Comparison of ENCODE assay signal across 24 cellular contexts in genomic region chrX:136659174-136659573, GRCh38. TPM values are rescaled to one million over a fixed set of nuclear protein-coding genes. Genes with fewer than 3 reads are reported as not detected.
DNase-seq lines count a peak whose midpoint lies in the region; ATAC-seq and TF ChIP-seq lines count a peak whose summit lies in the region.
"Had no signal": no experiment of that assay in that cellular context is flagged by ENCODE, and none has a peak within 500 bp of the region (broad histone marks: within the 10 kb centered on the region; RNA-seq: fewer than 3 reads in every experiment).

No MANE protein-coding gene starts in this region.

- no peaks in the 10 kb centered on the region for H3K27me3 Mint-ChIP-seq in activated naive CD8-positive, alpha-beta T cell
- no peaks in the 10 kb centered on the region for H3K27me3 Mint-ChIP-seq in activated naive CD8-positive, alpha-beta T cell treated with anti-CD3 and anti-CD28 coated beads for 36 hours
- H3K27me3 Mint-ChIP-seq in activated T-helper 2 cell treated with anti-CD3 and anti-CD28 coated beads, Interferon-gamma antibody, Interleukin-2, Interleukin-4, amounts not matched to agents 10 μg/mL and 5 μg/mL and 100 μg/mL, durations not matched to agents 14 hours and 24 hours and 36 hours (ENCODE audit: low read depth), result no peaks in the 10 kb centered on the region
- H3K27me3 Mint-ChIP-seq: stimulated activated naive CD8-positive, alpha-beta T cell treated with anti-CD3 and anti-CD28 coated beads, Interleukin-15, Interleukin-2, amounts not matched to agents 100 ng/mL and 50 ng/mL, for 24 hours had no signal

- H3K27ac Mint-ChIP-seq in activated naive CD8-positive, alpha-beta T cell, result peak overlapping the region; percentile 43
- no peak overlapping the region for H3K27ac Mint-ChIP-seq in activated naive CD8-positive, alpha-beta T cell treated with anti-CD3 and anti-CD28 coated beads for 36 hours
- H3K27ac Mint-ChIP-seq in activated T-helper 2 cell treated with anti-CD3 and anti-CD28 coated beads, Interferon-gamma antibody, Interleukin-2, Interleukin-4, amounts not matched to agents 10 μg/mL and 5 μg/mL and 100 μg/mL, durations not matched to agents 14 hours and 24 hours and 36 hours, result peak overlapping the region; percentile 97
- peak overlapping the region; percentile 13 for H3K27ac Mint-ChIP-seq in stimulated activated effector memory CD8-positive, alpha-beta T cell treated with anti-CD3 and anti-CD28 coated beads, Interleukin-12 subunit alpha, Interleukin-12 subunit beta, amount 100 ng/mL, for 72 hours
- H3K27ac Mint-ChIP-seq: stimulated activated naive CD8-positive, alpha-beta T cell treated with anti-CD3 and anti-CD28 coated beads, Interleukin-15, Interleukin-2, amounts not matched to agents 100 ng/mL and 50 ng/mL, for 24 hours had no signal

- TF ChIP-seq POLR2A in ovary (IDR thresholded peaks at IDR 0.05), result no peak
- TF ChIP-seq POLR2A in breast epithelium (IDR thresholded peaks at IDR 0.05), result no peak

- no peak for TF ChIP-seq CTCF in ovary (IDR thresholded peaks at IDR 0.05)
- no peak for TF ChIP-seq CTCF in breast epithelium (IDR thresholded peaks at IDR 0.05)

- peaks cover 62% of the 10 kb centered on the region for H3K4me1 Mint-ChIP-seq in activated naive CD8-positive, alpha-beta T cell (ENCODE audit: low read depth)
- H3K4me1 Mint-ChIP-seq in activated naive CD8-positive, alpha-beta T cell treated with anti-CD3 and anti-CD28 coated beads for 36 hours, result peaks cover 56% of the 10 kb centered on the region
- peaks cover 79% of the 10 kb centered on the region for H3K4me1 Mint-ChIP-seq in activated T-helper 2 cell treated with anti-CD3 and anti-CD28 coated beads, Interferon-gamma antibody, Interleukin-2, Interleukin-4, amounts not matched to agents 10 μg/mL and 5 μg/mL and 100 μg/mL, durations not matched to agents 14 hours and 24 hours and 36 hours (ENCODE audit: low read depth)
- peaks cover 39% of the 10 kb centered on the region for H3K4me1 Mint-ChIP-seq in stimulated activated effector memory CD8-positive, alpha-beta T cell treated with anti-CD3 and anti-CD28 coated beads, Interleukin-12 subunit alpha, Interleukin-12 subunit beta, amount 100 ng/mL, for 72 hours

- peaks cover 16% of the 10 kb centered on the region for H3K36me3 Mint-ChIP-seq in activated naive CD8-positive, alpha-beta T cell
- peaks cover 41% of the 10 kb centered on the region for H3K36me3 Mint-ChIP-seq in activated naive CD8-positive, alpha-beta T cell treated with anti-CD3 and anti-CD28 coated beads for 36 hours
- H3K36me3 Mint-ChIP-seq in activated T-helper 2 cell treated with anti-CD3 and anti-CD28 coated beads, Interferon-gamma antibody, Interleukin-2, Interleukin-4, amounts not matched to agents 10 μg/mL and 5 μg/mL and 100 μg/mL, durations not matched to agents 14 hours and 24 hours and 36 hours (ENCODE audit: low read depth), result peaks cover 86% of the 10 kb centered on the region
- H3K36me3 Mint-ChIP-seq in stimulated activated effector memory CD8-positive, alpha-beta T cell treated with anti-CD3 and anti-CD28 coated beads, Interleukin-12 subunit alpha, Interleukin-12 subunit beta, amount 100 ng/mL, for 72 hours, result peaks cover 65% of the 10 kb centered on the region

- intact Hi-C loops in activated T-helper 2 cell treated with anti-CD3 and anti-CD28 coated beads, Interferon-gamma antibody, Interleukin-2, Interleukin-4, amounts not matched to agents 10 μg/mL and 5 μg/mL and 100 μg/mL, durations not matched to agents 14 hours and 24 hours and 36 hours (cut with micrococcal nuclease), result loop anchor here (2.0 kb wide), 2 partner anchors 36 to 74 kb away; no protein-coding TSS in a partner anchor
- intact Hi-C loops in ovary (cut with DNase I) (no loop called here), breast epithelium (cut with DNase I; ENCODE audit: low total_unique reads) (no loop called here)

- H3K9me3 ChIP-seq in ovary (no peaks in the 10 kb centered on the region), breast epithelium (no peaks in the 10 kb centered on the region)
- H3K9me3 ChIP-seq: MG63, right lobe of liver, thoracic aorta, uterus had no signal

- H3K4me3 ChIP-seq in ovary (no peak overlapping the region), breast epithelium (no peak overlapping the region)
- H3K4me3 ChIP-seq: MG63, right lobe of liver, thoracic aorta, uterus had no signal

- no peaks in the 10 kb centered on the region for H3K4me1 ChIP-seq in ovary (ENCODE audit: insufficient read depth)
- no peaks in the 10 kb centered on the region for H3K4me1 ChIP-seq in breast epithelium
- H3K4me1 ChIP-seq: right lobe of liver, uterus had no signal

- H3K36me3 ChIP-seq in ovary (no peaks in the 10 kb centered on the region), breast epithelium (no peaks in the 10 kb centered on the region)
- H3K36me3 ChIP-seq: MG63, right lobe of liver, thoracic aorta, uterus had no signal

- 85 to 89% (median 85%) methylated on average over 9 of the region's 9 CpGs for WGBS in ovary, 3 donors

- no peaks in the 10 kb centered on the region for H3K27me3 ChIP-seq in ovary
- H3K27me3 ChIP-seq in breast epithelium, result peaks cover 0 to 9% of the 10 kb centered on the region in 2 donors
- H3K27me3 ChIP-seq: MG63, right lobe of liver, uterus had no signal

- H3K27ac ChIP-seq in ovary, result no peak overlapping the region
- H3K27ac ChIP-seq in breast epithelium, result no peak overlapping the region
- H3K27ac ChIP-seq: right lobe of liver, thoracic aorta, uterus had no signal

- TF ChIP-seq EP300 in ovary (IDR thresholded peaks at IDR 0.05), result no peak

- no peak overlapping the region for H3K4me3 Mint-ChIP-seq in activated naive CD8-positive, alpha-beta T cell
- no peak overlapping the region for H3K4me3 Mint-ChIP-seq in activated naive CD8-positive, alpha-beta T cell treated with anti-CD3 and anti-CD28 coated beads for 36 hours
- peak overlapping the region; percentile 75 for H3K4me3 Mint-ChIP-seq in activated T-helper 2 cell treated with anti-CD3 and anti-CD28 coated beads, Interferon-gamma antibody, Interleukin-2, Interleukin-4, amounts not matched to agents 10 μg/mL and 5 μg/mL and 100 μg/mL, durations not matched to agents 14 hours and 24 hours and 36 hours (ENCODE audit: low read depth)
- no peak overlapping the region for H3K4me3 Mint-ChIP-seq in stimulated activated effector memory CD8-positive, alpha-beta T cell treated with anti-CD3 and anti-CD28 coated beads, Interleukin-12 subunit alpha, Interleukin-12 subunit beta, amount 100 ng/mL, for 72 hours
- H3K4me3 Mint-ChIP-seq: stimulated activated naive CD8-positive, alpha-beta T cell treated with anti-CD3 and anti-CD28 coated beads, Interleukin-15, Interleukin-2, amounts not matched to agents 100 ng/mL and 50 ng/mL, for 24 hours had no signal

- no peak for DNase-seq in activated naive CD8-positive, alpha-beta T cell treated with anti-CD3 and anti-CD28 coated beads for 36 hours
- DNase-seq in NCI-H69 (lab: John Stamatoyannopoulos, UW), result peak; percentile 64
- no peak for DNase-seq in activated T-helper 2 cell treated with anti-CD3 and anti-CD28 coated beads, Interferon-gamma antibody, Interleukin-2, Interleukin-4, amounts not matched to agents 10 μg/mL and 5 μg/mL and 100 μg/mL, durations not matched to agents 14 hours and 24 hours and 36 hours (ENCODE audit: low spot score)
- no peak for DNase-seq in stimulated activated effector memory CD8-positive, alpha-beta T cell treated with anti-CD3 and anti-CD28 coated beads, Interleukin-12 subunit alpha, Interleukin-12 subunit beta, amount 100 ng/mL, for 72 hours (ENCODE audit: low spot score in 2 of 2)
- DNase-seq in ovary, result no peak
- no peak for DNase-seq in breast epithelium (ENCODE audit: low spot score in 2 of 2)
- DNase-seq: activated effector memory CD4-positive, alpha-beta T cell treated with anti-CD3 and anti-CD28 coated beads, Interleukin-2, amount 50 U/mL, for 16 hours; amygdala; DMS153; KBM-7; mesenchymal stem cell; MG63; NCI-H1105 treated with DMSO at 0.1 percent for 48 hours; NCI-H2029; right lobe of liver; SHP77; uterus had no signal

- no peaks in the 10 kb centered on the region for H3K9me3 Mint-ChIP-seq in activated naive CD8-positive, alpha-beta T cell (ENCODE audit: low read depth)
- H3K9me3 Mint-ChIP-seq in activated naive CD8-positive, alpha-beta T cell treated with anti-CD3 and anti-CD28 coated beads for 36 hours, result no peaks in the 10 kb centered on the region
- H3K9me3 Mint-ChIP-seq in activated T-helper 2 cell treated with anti-CD3 and anti-CD28 coated beads, Interferon-gamma antibody, Interleukin-2, Interleukin-4, amounts not matched to agents 10 μg/mL and 5 μg/mL and 100 μg/mL, durations not matched to agents 14 hours and 24 hours and 36 hours, result peaks cover 5% of the 10 kb centered on the region
- H3K9me3 Mint-ChIP-seq in stimulated activated effector memory CD8-positive, alpha-beta T cell treated with anti-CD3 and anti-CD28 coated beads, Interleukin-12 subunit alpha, Interleukin-12 subunit beta, amount 100 ng/mL, for 72 hours, result no peaks in the 10 kb centered on the region

- ATAC-seq in stimulated activated effector memory CD8-positive, alpha-beta T cell treated with anti-CD3 and anti-CD28 coated beads, Interleukin-12 subunit alpha, Interleukin-12 subunit beta, amount 100 ng/mL, for 72 hours, result peak; percentile 72
- ATAC-seq: left lobe of liver, right lobe of liver had no signal

RNA-seq across cellular contexts. Expression of gene CD40LG, which starts 11.2 kb away (rescaled TPM):
- 1 to 10 TPM; 2.3 to 2.6 TPM for total RNA-seq in activated naive CD8-positive, alpha-beta T cell treated with anti-CD3 and anti-CD28 coated beads for 36 hours
- total RNA-seq in activated T-helper 2 cell treated with anti-CD3 and anti-CD28 coated beads, Interferon-gamma antibody, Interleukin-2, Interleukin-4, amounts not matched to agents 10 μg/mL and 5 μg/mL and 100 μg/mL, durations not matched to agents 14 hours and 24 hours and 36 hours, result 123 and 127 TPM in 2 replicates
- total RNA-seq in ovary (under 1 TPM in 2 of 7 donors, not detected in 5; 0.10 to 0.23 TPM), breast epithelium (under 1 TPM; 0.29 to 0.33 (median 0.32) TPM)
- 1 to 10 TPM in 1 of 2 donors, under 1 TPM in 1; 0.08 to 1.3 TPM for polyA plus RNA-seq in ovary
- total RNA-seq: H1, NCI-H460, posterior vena cava had no signal
- polyA plus RNA-seq: H1 had no signal

Comparison
In these comparisons a context has a peak if more than half of its experiments do, and no peak if none do; other contexts are left out.
1. RNA of gene CD40LG, which starts 11.2 kb away (total RNA-seq): 123 to 127 TPM in activated T-helper 2 cell treated with anti-CD3 and anti-CD28 coated beads, Interferon-gamma antibody, Interleukin-2, Interleukin-4, amounts not matched to agents 10 μg/mL and 5 μg/mL and 100 μg/mL, durations not matched to agents 14 hours and 24 hours and 36 hours; 2.3 to 2.6 TPM in activated naive CD8-positive, alpha-beta T cell treated with anti-CD3 and anti-CD28 coated beads for 36 hours, 0.29 to 0.33 TPM in breast epithelium and 0.10 to 0.23 TPM in ovary; every median in the first group is over 10 times any median in the second.